Comparison of ENCODE assay signal across 1 cellular context in genomic region chr3:43998841-43999805, GRCh38.
TF ChIP-seq lines count a peak whose summit lies in the region.

No MANE protein-coding gene starts in this region.

TF ChIP-seq in GM12878, 131 proteins besides CTCF, POLR2A, EP300 and RAD21 (continued from another document and continues in another):
- TF ChIP-seq ZNF687 (IDR thresholded peaks at IDR 0.05), result 0 out of 2 replicates have a peak, but pooled peaks have one; percentile 50
- no peak for TF ChIP-seq BRCA1 (IDR thresholded peaks at IDR 0.05; ENCODE audit: low read depth, low read length)
- TF ChIP-seq RFX5 (IDR thresholded peaks at IDR 0.05; ENCODE audit: low read depth, low read length), result no peak
- no peak for TF ChIP-seq FOXM1 (IDR thresholded peaks at IDR 0.05; ENCODE audit: low read depth, low read length)
- no peak for TF ChIP-seq ZNF622 (IDR thresholded peaks at IDR 0.05)
- no peak for TF ChIP-seq NRF1 (conservative IDR thresholded peaks at IDR 0.05; ENCODE audit: low read depth, low read length)
- no peak for TF ChIP-seq HDGF (IDR thresholded peaks at IDR 0.05)
- TF ChIP-seq NFIC (IDR thresholded peaks at IDR 0.05; ENCODE audit: low read depth, low read length), result no peak
- TF ChIP-seq SP1 (IDR thresholded peaks at IDR 0.05; ENCODE audit: low read depth, low read length), result peak; percentile 42
- TF ChIP-seq HDAC2 (IDR thresholded peaks at IDR 0.05), result no peak
- no peak for TF ChIP-seq STAT3 (IDR thresholded peaks at IDR 0.05; ENCODE audit: low read depth, low read length)
- TF ChIP-seq POLR2AphosphoS2 (IDR thresholded peaks at IDR 0.05; ENCODE audit: low read depth, low read length), result no peak
- peak; percentile 72 for TF ChIP-seq USF2 (IDR thresholded peaks at IDR 0.05; ENCODE audit: borderline replicate concordance, low read depth, low read length)
- TF ChIP-seq E2F8 (IDR thresholded peaks at IDR 0.05; ENCODE audit: low read depth, partially characterized antibody), result no peak
- no peak for TF ChIP-seq CEBPB (IDR thresholded peaks at IDR 0.05; ENCODE audit: borderline replicate concordance in 1 of 2, low read depth in 2 of 2, low read length in 2 of 2)
- no peak for TF ChIP-seq SMAD1 (IDR thresholded peaks at IDR 0.05; ENCODE audit: low read depth, partially characterized antibody)
- no peak for TF ChIP-seq MEF2A (IDR thresholded peaks at IDR 0.05; ENCODE audit: insufficient read depth, low read depth, low read length)
- no peak for TF ChIP-seq RELB (IDR thresholded peaks at IDR 0.05; ENCODE audit: low read depth)
- no peak for TF ChIP-seq NFXL1 (IDR thresholded peaks at IDR 0.05; ENCODE audit: borderline replicate concordance)
- 0 out of 2 replicates have a peak, but pooled peaks have one; percentile 17 for TF ChIP-seq RUNX3 (IDR thresholded peaks at IDR 0.05; ENCODE audit: low read length)
- TF ChIP-seq CHD4 (IDR thresholded peaks at IDR 0.05), result no peak
- no peak for TF ChIP-seq RELA (IDR thresholded peaks at IDR 0.05; ENCODE audit: borderline replicate concordance, partially characterized antibody)
- TF ChIP-seq NFYA (IDR thresholded peaks at IDR 0.05; ENCODE audit: borderline replicate concordance, low read depth, low read length), result no peak
- TF ChIP-seq E4F1 (IDR thresholded peaks at IDR 0.05; ENCODE audit: borderline replicate concordance, partially characterized antibody), result no peak
- TF ChIP-seq NR2C2 (IDR thresholded peaks at IDR 0.05; ENCODE audit: borderline replicate concordance, control insufficient read depth, insufficient read length, low read depth), result no peak
- TF ChIP-seq TCF12 (IDR thresholded peaks at IDR 0.05; ENCODE audit: low read depth, low read length), result 0 out of 2 replicates have a peak, but pooled peaks have one; percentile 9
- no peak for TF ChIP-seq CREM (IDR thresholded peaks at IDR 0.05; ENCODE audit: low read depth)
- no peak for TF ChIP-seq SKIL (IDR thresholded peaks at IDR 0.05; ENCODE audit: low read depth, poor library complexity, severe bottlenecking)
- TF ChIP-seq ZNF592 (IDR thresholded peaks at IDR 0.05), result 0 out of 2 replicates have a peak, but pooled peaks have one; percentile 29
- TF ChIP-seq SMC3 (IDR thresholded peaks at IDR 0.05; ENCODE audit: borderline replicate concordance, low read length), result no peak
- no peak for TF ChIP-seq HDAC6 (IDR thresholded peaks at IDR 0.05; ENCODE audit: unreplicated experiment)
- no peak for TF ChIP-seq TAF1 (IDR thresholded peaks at IDR 0.05; ENCODE audit: borderline replicate concordance, low read depth, low read length)
- TF ChIP-seq ATF2 (IDR thresholded peaks at IDR 0.05; ENCODE audit: low read length), result no peak
- no peak for TF ChIP-seq PAX5 (IDR thresholded peaks at IDR 0.05; ENCODE audit: borderline replicate concordance, low read depth, low read length)
- TF ChIP-seq BCL3 (IDR thresholded peaks at IDR 0.05; ENCODE audit: borderline replicate concordance, insufficient read depth, low read depth, low read length, poor library complexity, severe bottlenecking), result peak; percentile 10
- no peak for TF ChIP-seq TARDBP (IDR thresholded peaks at IDR 0.05; ENCODE audit: borderline replicate concordance)
